Comparison of ENCODE assay signal across 8 cellular contexts in the genomic region with DNA sequence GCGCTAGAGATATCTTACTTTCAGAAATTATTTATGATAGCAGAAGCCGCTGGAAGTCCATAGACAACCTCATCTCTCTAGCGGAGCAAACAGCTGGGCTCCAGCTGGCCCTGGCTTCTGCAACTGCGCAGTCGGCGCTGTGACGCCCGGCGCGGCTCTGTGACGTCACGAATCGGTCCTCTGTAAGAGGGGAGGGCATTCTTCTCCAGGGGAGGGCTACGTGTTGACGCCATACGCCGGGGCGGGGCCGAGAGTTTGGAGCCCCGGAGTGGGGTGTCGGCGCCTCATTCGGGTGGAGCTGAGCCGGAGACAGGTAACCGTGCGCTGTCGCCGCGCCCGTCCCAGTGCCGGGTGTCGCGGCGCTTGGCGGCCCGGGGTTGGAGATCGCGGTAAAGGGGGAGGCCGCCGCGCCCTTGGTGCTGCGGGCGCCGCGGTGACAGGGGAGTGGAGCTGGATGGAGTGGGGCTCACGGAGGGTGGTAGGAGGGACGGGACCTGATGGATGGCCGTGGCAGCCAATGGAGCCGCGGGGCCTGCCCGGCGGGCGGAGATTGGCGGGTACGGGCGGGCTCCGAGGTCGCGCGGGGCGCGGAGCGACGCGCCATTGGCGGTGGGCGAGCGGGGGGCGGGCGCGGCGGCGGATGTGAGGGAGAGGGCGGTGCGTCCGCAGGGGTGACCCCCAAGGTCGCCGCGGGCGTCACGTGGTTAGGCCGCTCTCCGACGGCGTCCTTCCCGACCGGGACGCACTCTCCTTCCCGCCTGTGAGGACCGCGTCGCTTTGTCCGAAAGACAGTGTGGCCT. TPM values are rescaled to one million over a fixed set of nuclear protein-coding genes. Genes with fewer than 3 reads are reported as not detected.
DNase-seq lines count a peak whose midpoint lies in the region; ATAC-seq, FAIRE-seq and TF ChIP-seq lines count a peak whose summit lies in the region.

A gene (plus strand): TSS at position 287 of the 800 bp plus-strand sequence. CDS start 17,717 bp downstream, outside the sequence.

- H3K27ac Mint-ChIP-seq in T-cell (peak within 1 kb of the TSS; percentile 98 to 99), type B pancreatic cell (peak within 1 kb of the TSS; percentile 100)

- ATAC-seq in HG02840 (IDR thresholded peaks at IDR 0.05; ENCODE audit: low FRiP score, unreplicated experiment) (peak; percentile 94), T-cell (replicated peaks in 1 of 4) (peak; percentile 93 to 98 (median 96))

- WGBS in adipose tissue, 3 donors = 0 to 1% (median 0%) methylated on average over 79 to 92 of the region's 93 CpGs

- CTCF ChIA-PET in T-cell (lab: Charles Lee) = interaction anchor here in 1 of 2 donors (0.8 to 2.6 kb wide), 8 partner anchors 22 to 529 kb away, joined by 3 to 14 read pairs (median 4); no protein-coding TSS in a partner anchor

- FAIRE-seq in GM12891 (lab: Jason Lieb, UNC) = peak; percentile 97

- H3K4me1 Mint-ChIP-seq in T-cell (peaks cover 39 to 49% (median 48%) of the 10 kb centered on the region in 3 donors), type B pancreatic cell (ENCODE audit: unreplicated experiment) (peaks cover 11% of the 10 kb centered on the region)

- H3K27ac ChIP-seq in adipose tissue (ENCODE audit: low read depth, low read length) = no peak within 1 kb of the TSS

- no peak for TF ChIP-seq CTCF in type B pancreatic cell (conservative IDR thresholded peaks at IDR 0.05)

- TF ChIP-seq POLR2A in GM12891 (IDR thresholded peaks at IDR 0.05; ENCODE audit: low read depth, low read length) = peak; percentile 83

- H3K36me3 Mint-ChIP-seq in T-cell (peaks cover 9% of the 10 kb centered on the region), type B pancreatic cell (peaks cover 4% of the 10 kb centered on the region)

- intact Hi-C loops in cardiac septum (cut with DNase I) = loop anchor here (2.0 to 5.0 kb wide), 3 partner anchors 24 to 241 kb away; a partner anchor contains a TSS

- H3K9me3 Mint-ChIP-seq in T-cell (no peaks in the 10 kb centered on the region), type B pancreatic cell (no peaks in the 10 kb centered on the region)

- POLR2A ChIA-PET in T-cell (lab: Charles Lee) = interaction anchor here (0.5 to 3.1 kb wide), 15 partner anchors 11 to 524 kb away, joined by 3 to 26 read pairs (median 4); a partner anchor contains a TSS

- H3K27me3 Mint-ChIP-seq in T-cell (no peaks in the 10 kb centered on the region), type B pancreatic cell (peaks cover 3% of the 10 kb centered on the region)

- DNase-seq in GM12891 (ENCODE audit: insufficient read length, low spot score) (peak; percentile 94), NCI-H1436 treated with DMSO at 0.1 percent for 48 hours (lab: John Stamatoyannopoulos, UW) (peak; percentile 88), T-cell (peak; percentile 97 to 100 (median 99)), cardiac septum (ENCODE audit: low spot score) (peak; percentile 100), pons (ENCODE audit: low spot score) (peak; percentile 98), type B pancreatic cell (ENCODE audit: extremely low spot score, unreplicated experiment) (peak; percentile 100)

- H3K4me3 Mint-ChIP-seq in T-cell (peak within 1 kb of the TSS; percentile 85 to 98 (median 97)), type B pancreatic cell (peak within 1 kb of the TSS; percentile 96)

TF ChIP-seq in GM12891, 5 proteins besides CTCF, POLR2A, EP300 and RAD21:
- peak; percentile 82 for TF ChIP-seq POLR2AphosphoS5 (IDR thresholded peaks at IDR 0.05; ENCODE audit: low read depth, low read length)
- TF ChIP-seq TAF1 (IDR thresholded peaks at IDR 0.05; ENCODE audit: low read depth, low read length) = peak; percentile 77
- no peak for TF ChIP-seq SPI1 (IDR thresholded peaks at IDR 0.05; ENCODE audit: low read depth, low read length)
- no peak for TF ChIP-seq PAX5 (IDR thresholded peaks at IDR 0.05; ENCODE audit: insufficient read depth, low read length, severe bottlenecking)
- TF ChIP-seq POU2F2 (IDR thresholded peaks at IDR 0.05; ENCODE audit: low read depth, low read length) = peak; percentile 80

RNA-seq across cellular contexts. Expression of the gene that starts here (rescaled TPM):
- 42.5 TPM for polyA plus RNA-seq in GM12891 (2012; ENCODE audit: low read depth, missing spikeins)
- 100 to 1,000 TPM in 3 of 5 donors, 10 to 100 TPM in 2; 58.9 to 113 (median 108) TPM for total RNA-seq in T-cell
- polyA plus RNA-seq in adipose tissue = 10 to 100 TPM; 22.7 to 71.7 (median 31.9) TPM
- 406 TPM for total RNA-seq in cardiac septum
- total RNA-seq in type B pancreatic cell (ENCODE audit: low replicate concordance) = 92.8 and 122 TPM in 2 replicates
